Comparison of ENCODE assay signal across 18 cellular contexts in genomic region chr6:52545844-52546119, GRCh38. TPM values are rescaled to one million over a fixed set of nuclear protein-coding genes. Genes with fewer than 3 reads are reported as not detected.
DNase-seq lines count a peak whose midpoint lies in the region; ATAC-seq and TF ChIP-seq lines count a peak whose summit lies in the region.
"Had no signal": no experiment of that assay in that cellular context is flagged by ENCODE, and none has a peak within 500 bp of the region (broad histone marks: within the 10 kb centered on the region; RNA-seq: fewer than 3 reads in every experiment).

No MANE protein-coding gene starts in this region.

- intact Hi-C loops in naive thymus-derived CD4-positive, alpha-beta T cell (cut with micrococcal nuclease): no loop called here

- H3K4me2 ChIP-seq in BLaER1 (peak overlapping the region; percentile 62), neural progenitor cell (no peak overlapping the region)

- POLR2A ChIA-PET in RWPE1 (lab: Yijun Ruan, JAX; ENCODE audit: low non-redundant PET): no interaction called here
- POLR2A ChIA-PET in naive thymus-derived CD4-positive, alpha-beta T cell (lab: Charles Lee): no interaction called here

- H3K9ac ChIP-seq in BLaER1 (no peak overlapping the region), neural progenitor cell (no peak overlapping the region)

- ATAC-seq in HG02763 (IDR thresholded peaks at IDR 0.05; ENCODE audit: unreplicated experiment): peak; percentile 7
- ATAC-seq in naive thymus-derived CD4-positive, alpha-beta T cell: no peak
- ATAC-seq: activated CD8-positive, alpha-beta memory T cell treated with anti-CD3 and anti-CD28 coated beads, Interleukin-2, amount 10 ng/mL, durations not matched to agents 7 days and 5 days had no signal

- no peak overlapping the region for H3K4me3 Mint-ChIP-seq in neural progenitor cell
- no peak overlapping the region for H3K4me3 Mint-ChIP-seq in naive thymus-derived CD4-positive, alpha-beta T cell
- H3K4me3 Mint-ChIP-seq: activated CD8-positive, alpha-beta memory T cell treated with anti-CD3 and anti-CD28 coated beads, Interleukin-2, amount 10 ng/mL, durations not matched to agents 7 days and 5 days had no signal

- peaks cover 3% of the 10 kb centered on the region for H3F3A ChIP-seq in neural progenitor cell (ENCODE audit: low read depth)

- peaks cover 53% of the 10 kb centered on the region for H3K36me3 ChIP-seq in BLaER1
- H3K36me3 ChIP-seq in neural progenitor cell: no peaks in the 10 kb centered on the region
- H3K36me3 ChIP-seq in naive thymus-derived CD4-positive, alpha-beta T cell (ENCODE audit: control insufficient read depth in 2 of 3, insufficient read depth in 3 of 3, low read length in 3 of 3): no peaks in the 10 kb centered on the region

- H3K27me3 Mint-ChIP-seq in neural progenitor cell (ENCODE audit: insufficient read depth, low read depth): no peaks in the 10 kb centered on the region
- no peaks in the 10 kb centered on the region for H3K27me3 Mint-ChIP-seq in naive thymus-derived CD4-positive, alpha-beta T cell
- H3K27me3 Mint-ChIP-seq: activated CD8-positive, alpha-beta memory T cell treated with anti-CD3 and anti-CD28 coated beads, Interleukin-2, amount 10 ng/mL, durations not matched to agents 7 days and 5 days had no signal

- peaks cover 64% of the 10 kb centered on the region for H3K4me1 Mint-ChIP-seq in neural progenitor cell
- H3K4me1 Mint-ChIP-seq in naive thymus-derived CD4-positive, alpha-beta T cell: peaks cover 13 to 48% (median 35%) of the 10 kb centered on the region in 7 donors

- peaks cover 93% of the 10 kb centered on the region for H3K4me1 ChIP-seq in BLaER1
- H3K4me1 ChIP-seq in neural progenitor cell: peaks cover 6% of the 10 kb centered on the region
- no peaks in the 10 kb centered on the region for H3K4me1 ChIP-seq in naive thymus-derived CD4-positive, alpha-beta T cell (ENCODE audit: control insufficient read depth in 2 of 2, insufficient read depth in 2 of 2, low read length in 2 of 2)

- H3K9me3 ChIP-seq in BLaER1 (no peaks in the 10 kb centered on the region), neural progenitor cell (ENCODE audit: low read depth) (no peaks in the 10 kb centered on the region)
- H3K9me3 ChIP-seq in naive thymus-derived CD4-positive, alpha-beta T cell (ENCODE audit: control insufficient read depth in 2 of 3, low read length in 3 of 3): no peaks in the 10 kb centered on the region

- DNase-seq in RWPE1 (ENCODE audit: low spot score) (no peak), neural progenitor cell (ENCODE audit: low spot score) (no peak), SK-N-DZ (ENCODE audit: low spot score) (no peak), dermis blood vessel endothelial cell (no peak), hepatic stellate cell (ENCODE audit: low spot score) (no peak)
- DNase-seq in naive thymus-derived CD4-positive, alpha-beta T cell: no peak
- DNase-seq: activated CD8-positive, alpha-beta memory T cell treated with anti-CD3 and anti-CD28 coated beads, Interleukin-2, amount 10 ng/mL, durations not matched to agents 7 days and 5 days; COR-L47; GF-D8; Kasumi-1; NCI-H1694 treated with DMSO at 0.1 percent for 48 hours; NCI-H510A; posterior cingulate gyrus; T-helper 1 cell had no signal

- peaks cover 61% of the 10 kb centered on the region for H3K79me2 ChIP-seq in neural progenitor cell (ENCODE audit: low read depth)

- peaks cover 17% of the 10 kb centered on the region for H3K36me3 Mint-ChIP-seq in neural progenitor cell
- H3K36me3 Mint-ChIP-seq in naive thymus-derived CD4-positive, alpha-beta T cell: peaks cover 0 to 18% (median 7%) of the 10 kb centered on the region in 5 donors
- H3K36me3 Mint-ChIP-seq: activated CD8-positive, alpha-beta memory T cell treated with anti-CD3 and anti-CD28 coated beads, Interleukin-2, amount 10 ng/mL, durations not matched to agents 7 days and 5 days had no signal

- peaks cover 66% of the 10 kb centered on the region for H4K20me1 ChIP-seq in BLaER1
- peaks cover 22% of the 10 kb centered on the region for H4K20me1 ChIP-seq in neural progenitor cell (ENCODE audit: low read depth)

- no peaks in the 10 kb centered on the region for H3K9me3 Mint-ChIP-seq in neural progenitor cell
- H3K9me3 Mint-ChIP-seq in naive thymus-derived CD4-positive, alpha-beta T cell: no peaks in the 10 kb centered on the region

- no peak for TF ChIP-seq CTCF in RWPE1 (conservative IDR thresholded peaks at IDR 0.05; ENCODE audit: low read depth)
- no peak for TF ChIP-seq CTCF in neural progenitor cell (IDR thresholded peaks at IDR 0.05)

- H3K27ac Mint-ChIP-seq in neural progenitor cell: peak overlapping the region; percentile 23
- H3K27ac Mint-ChIP-seq in naive thymus-derived CD4-positive, alpha-beta T cell: no peak overlapping the region
- H3K27ac Mint-ChIP-seq: activated CD8-positive, alpha-beta memory T cell treated with anti-CD3 and anti-CD28 coated beads, Interleukin-2, amount 10 ng/mL, durations not matched to agents 7 days and 5 days had no signal

- H2AFZ ChIP-seq in neural progenitor cell (replicated peaks): no peak overlapping the region
- H2AFZ ChIP-seq: hepatocyte had no signal

- H3K4me3 ChIP-seq in BLaER1 (no peak overlapping the region), neural progenitor cell (no peak overlapping the region)
- H3K4me3 ChIP-seq in naive thymus-derived CD4-positive, alpha-beta T cell (ENCODE audit: low read length): no peak overlapping the region
- H3K4me3 ChIP-seq: hepatocyte had no signal

- peak overlapping the region; percentile 42; the same call in 1 of the 2 replicates for H3K27ac ChIP-seq in BLaER1
- peak overlapping the region; percentile 40 for H3K27ac ChIP-seq in RWPE1
- no peak overlapping the region for H3K27ac ChIP-seq in neural progenitor cell
- H3K27ac ChIP-seq in naive thymus-derived CD4-positive, alpha-beta T cell (ENCODE audit: low read depth, low read length): no peak overlapping the region
- H3K27ac ChIP-seq: HL-60 had no signal

- CTCF ChIA-PET in RWPE1 (lab: Yijun Ruan, JAX): no interaction called here
- CTCF ChIA-PET in naive thymus-derived CD4-positive, alpha-beta T cell (lab: Charles Lee): no interaction called here

- H3K27me3 ChIP-seq in BLaER1: no peaks in the 10 kb centered on the region
- H3K27me3 ChIP-seq in neural progenitor cell: no peaks in the 10 kb centered on the region
- no peaks in the 10 kb centered on the region for H3K27me3 ChIP-seq in naive thymus-derived CD4-positive, alpha-beta T cell (ENCODE audit: control insufficient read depth in 2 of 2, insufficient read depth in 2 of 2, low read length in 2 of 2)
- H3K27me3 ChIP-seq: hepatocyte had no signal

RNA-seq across cellular contexts. Expression of gene TRAM2, which starts 31.1 kb away (rescaled TPM):
- total RNA-seq in neural progenitor cell (ENCODE audit: low replicate concordance) (12.3 and 15.5 TPM in 2 replicates), dermis blood vessel endothelial cell (30.6 and 51.3 TPM in 2 replicates)
- 3.9 and 4.3 TPM in 2 replicates for polyA plus RNA-seq in SK-N-DZ (2014; cell fraction: cytosol; rRNA removed)
- 4.0 and 5.7 TPM in 2 replicates for polyA plus RNA-seq in SK-N-DZ (2014; cell fraction: nucleus; rRNA removed)
- total RNA-seq in naive thymus-derived CD4-positive, alpha-beta T cell: 10 to 100 TPM in 4 of 5 experiments, 1 to 10 TPM in 1; 8.9 to 10.9 (median 10.3) TPM
- polyA plus RNA-seq in naive thymus-derived CD4-positive, alpha-beta T cell: 1 to 10 TPM; 3.2 to 4.5 TPM

Comparison
In these comparisons a context has a peak if more than half of its experiments do, and no peak if none do; other contexts are left out.
1. H3K27ac ChIP-seq: peak in BLaER1 (single experiment) and RWPE1 (single experiment); none in neural progenitor cell (single experiment) and naive thymus-derived CD4-positive, alpha-beta T cell (single experiment).